9 cellular contexts compared by ENCODE assay signal in genomic region chr18:13382990-13383821, GRCh38.
DNase-seq lines count a peak whose midpoint lies in the region; ATAC-seq lines count a peak whose summit lies in the region.
"Had no signal": no experiment of that assay in that cellular context is flagged by ENCODE, and none has a peak within 500 bp of the region (broad histone marks: within the 10 kb centered on the region; RNA-seq: fewer than 3 reads in every experiment).

No MANE protein-coding gene starts in this region.

- DNase-seq in NCI-H510A treated with DMSO at 0.1 percent for 48 hours (lab: John Stamatoyannopoulos, UW) = peak; percentile 37
- no peak for DNase-seq in NCI-H510A (lab: John Stamatoyannopoulos, UW)
- DNase-seq in activated T-helper 2 cell treated with anti-CD3 and anti-CD28 coated beads, Interferon-gamma antibody, Interleukin-2, Interleukin-4, amounts not matched to agents 10 μg/mL and 5 μg/mL and 100 μg/mL, durations not matched to agents 14 hours and 24 hours and 36 hours (ENCODE audit: low spot score) = no peak
- no peak for DNase-seq in stimulated activated naive CD8-positive, alpha-beta T cell treated with anti-CD3 and anti-CD28 coated beads, Interleukin-15, amount 100 ng/mL, for 72 hours
- DNase-seq: NCI-H526 had no signal

- H3K27ac ChIP-seq in layer of hippocampus (ENCODE audit: low read depth, low read length) = peak overlapping the region; percentile 79

- ATAC-seq in stimulated activated naive CD8-positive, alpha-beta T cell treated with anti-CD3 and anti-CD28 coated beads, Interleukin-15, amount 100 ng/mL, for 72 hours = peak; percentile 48
- no peak for ATAC-seq in HG03521 (IDR thresholded peaks at IDR 0.05; ENCODE audit: unreplicated experiment)
- no peak for ATAC-seq in GM19397 (IDR thresholded peaks at IDR 0.05; ENCODE audit: unreplicated experiment)
- ATAC-seq in GM18907 (IDR thresholded peaks at IDR 0.05; ENCODE audit: unreplicated experiment) = no peak

- no peaks in the 10 kb centered on the region for H3K27me3 Mint-ChIP-seq in activated T-helper 2 cell treated with anti-CD3 and anti-CD28 coated beads, Interferon-gamma antibody, Interleukin-2, Interleukin-4, amounts not matched to agents 10 μg/mL and 5 μg/mL and 100 μg/mL, durations not matched to agents 14 hours and 24 hours and 36 hours (ENCODE audit: low read depth)
- no peaks in the 10 kb centered on the region for H3K27me3 Mint-ChIP-seq in stimulated activated naive CD8-positive, alpha-beta T cell treated with anti-CD3 and anti-CD28 coated beads, Interleukin-15, amount 100 ng/mL, for 72 hours

- peaks cover 5% of the 10 kb centered on the region for H3K36me3 Mint-ChIP-seq in activated T-helper 2 cell treated with anti-CD3 and anti-CD28 coated beads, Interferon-gamma antibody, Interleukin-2, Interleukin-4, amounts not matched to agents 10 μg/mL and 5 μg/mL and 100 μg/mL, durations not matched to agents 14 hours and 24 hours and 36 hours (ENCODE audit: low read depth)

- H3K27ac Mint-ChIP-seq in activated T-helper 2 cell treated with anti-CD3 and anti-CD28 coated beads, Interferon-gamma antibody, Interleukin-2, Interleukin-4, amounts not matched to agents 10 μg/mL and 5 μg/mL and 100 μg/mL, durations not matched to agents 14 hours and 24 hours and 36 hours = peak overlapping the region; percentile 96
- H3K27ac Mint-ChIP-seq in stimulated activated naive CD8-positive, alpha-beta T cell treated with anti-CD3 and anti-CD28 coated beads, Interleukin-15, amount 100 ng/mL, for 72 hours = peak overlapping the region; percentile 98 to 99

- no peaks in the 10 kb centered on the region for H3K9me3 Mint-ChIP-seq in activated T-helper 2 cell treated with anti-CD3 and anti-CD28 coated beads, Interferon-gamma antibody, Interleukin-2, Interleukin-4, amounts not matched to agents 10 μg/mL and 5 μg/mL and 100 μg/mL, durations not matched to agents 14 hours and 24 hours and 36 hours
- H3K9me3 Mint-ChIP-seq in stimulated activated naive CD8-positive, alpha-beta T cell treated with anti-CD3 and anti-CD28 coated beads, Interleukin-15, amount 100 ng/mL, for 72 hours = peaks cover 0 to 5% of the 10 kb centered on the region in 2 donors

- H3K27me3 ChIP-seq in layer of hippocampus (ENCODE audit: control insufficient read depth, insufficient read depth, low read length) = no peaks in the 10 kb centered on the region

- H3K4me1 Mint-ChIP-seq in activated T-helper 2 cell treated with anti-CD3 and anti-CD28 coated beads, Interferon-gamma antibody, Interleukin-2, Interleukin-4, amounts not matched to agents 10 μg/mL and 5 μg/mL and 100 μg/mL, durations not matched to agents 14 hours and 24 hours and 36 hours (ENCODE audit: low read depth) = peaks cover 40% of the 10 kb centered on the region
- H3K4me1 Mint-ChIP-seq in stimulated activated naive CD8-positive, alpha-beta T cell treated with anti-CD3 and anti-CD28 coated beads, Interleukin-15, amount 100 ng/mL, for 72 hours = peaks cover 58% of the 10 kb centered on the region

- intact Hi-C loops in activated T-helper 2 cell treated with anti-CD3 and anti-CD28 coated beads, Interferon-gamma antibody, Interleukin-2, Interleukin-4, amounts not matched to agents 10 μg/mL and 5 μg/mL and 100 μg/mL, durations not matched to agents 14 hours and 24 hours and 36 hours (cut with micrococcal nuclease) = no loop called here

- H3K4me3 Mint-ChIP-seq in activated T-helper 2 cell treated with anti-CD3 and anti-CD28 coated beads, Interferon-gamma antibody, Interleukin-2, Interleukin-4, amounts not matched to agents 10 μg/mL and 5 μg/mL and 100 μg/mL, durations not matched to agents 14 hours and 24 hours and 36 hours (ENCODE audit: low read depth) = peak overlapping the region; percentile 74
- H3K4me3 Mint-ChIP-seq in stimulated activated naive CD8-positive, alpha-beta T cell treated with anti-CD3 and anti-CD28 coated beads, Interleukin-15, amount 100 ng/mL, for 72 hours = peak overlapping the region; percentile 85 to 93
